ENCODE assay signal across 11 cellular contexts in the genomic region with DNA sequence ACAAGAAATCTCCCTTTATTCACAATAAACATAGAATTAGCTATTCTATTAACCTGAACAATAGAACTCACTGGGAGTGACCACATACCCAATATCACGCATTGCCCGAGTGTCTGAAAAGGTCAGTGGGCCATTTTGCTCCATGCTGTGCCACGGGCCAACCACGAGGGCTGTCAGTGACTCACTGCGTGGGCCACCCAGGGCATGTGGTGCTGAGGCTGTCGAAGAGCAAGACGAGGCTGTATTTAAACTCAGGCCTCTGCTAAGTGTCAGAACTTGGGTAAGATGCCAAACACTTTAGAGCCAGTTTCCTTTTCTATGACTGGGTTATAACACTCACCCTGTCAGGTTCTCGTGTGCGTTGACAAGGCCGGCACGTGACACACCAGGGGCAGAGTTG. TPM values are rescaled to one million over a fixed set of nuclear protein-coding genes. Genes with fewer than 3 reads are reported as not detected.
"Had no signal": no experiment of that assay in that cellular context is flagged by ENCODE, and none has a peak within 500 bp of the region (broad histone marks: within the 10 kb centered on the region; RNA-seq: fewer than 3 reads in every experiment).

No MANE protein-coding gene starts in this region.

RNA-seq across cellular contexts. Expression of a gene that starts 54.8 kb away (rescaled TPM):
- total RNA-seq: activated CD4-positive, alpha-beta memory T cell treated with anti-CD3 and anti-CD28 coated beads for 36 hours; activated CD4-positive, alpha-beta T cell treated with anti-CD3 and anti-CD28 coated beads, Interleukin-2, amount 10 ng/mL, durations not matched to agents 24 days and 14 days; activated CD8-positive, alpha-beta memory T cell treated with anti-CD3 and anti-CD28 coated beads, Interleukin-2, amount 10 ng/mL, durations not matched to agents 7 days and 5 days; activated CD8-positive, alpha-beta T cell treated with anti-CD3 and anti-CD28 coated beads, Interleukin-2, amount 10 ng/mL, durations not matched to agents 7 days and 5 days; activated naive CD4-positive, alpha-beta T cell treated with anti-CD3 and anti-CD28 coated beads for 36 hours; activated T-helper 1 cell treated with anti-CD3 and anti-CD28 coated beads, Interleukin-12 subunit alpha, Interleukin-12 subunit beta, Interleukin-2, Interleukin-4 antibody, amounts not matched to agents 30 ng/mL and 10 ng/mL and 1 ng/mL, durations not matched to agents 14 hours and 24 hours and 36 hours; activated T-helper 2 cell treated with anti-CD3 and anti-CD28 coated beads, Interferon-gamma antibody, Interleukin-2, Interleukin-4, amounts not matched to agents 10 μg/mL and 5 μg/mL and 100 μg/mL, durations not matched to agents 14 hours and 24 hours and 36 hours; ascending aorta; dermis microvascular lymphatic vessel endothelial cell; endothelial cell of umbilical vein; T-helper 1 cell treated with Interleukin-12 subunit alpha and Interleukin-12 subunit beta and Interleukin-4 antibody, amounts not matched to agents 30 ng/mL and 1 ng/mL, for 36 hours had no signal
- polyA plus RNA-seq: endothelial cell of umbilical vein had no signal
